Comparison of ENCODE assay signal across 1 cellular context in the genomic region with DNA sequence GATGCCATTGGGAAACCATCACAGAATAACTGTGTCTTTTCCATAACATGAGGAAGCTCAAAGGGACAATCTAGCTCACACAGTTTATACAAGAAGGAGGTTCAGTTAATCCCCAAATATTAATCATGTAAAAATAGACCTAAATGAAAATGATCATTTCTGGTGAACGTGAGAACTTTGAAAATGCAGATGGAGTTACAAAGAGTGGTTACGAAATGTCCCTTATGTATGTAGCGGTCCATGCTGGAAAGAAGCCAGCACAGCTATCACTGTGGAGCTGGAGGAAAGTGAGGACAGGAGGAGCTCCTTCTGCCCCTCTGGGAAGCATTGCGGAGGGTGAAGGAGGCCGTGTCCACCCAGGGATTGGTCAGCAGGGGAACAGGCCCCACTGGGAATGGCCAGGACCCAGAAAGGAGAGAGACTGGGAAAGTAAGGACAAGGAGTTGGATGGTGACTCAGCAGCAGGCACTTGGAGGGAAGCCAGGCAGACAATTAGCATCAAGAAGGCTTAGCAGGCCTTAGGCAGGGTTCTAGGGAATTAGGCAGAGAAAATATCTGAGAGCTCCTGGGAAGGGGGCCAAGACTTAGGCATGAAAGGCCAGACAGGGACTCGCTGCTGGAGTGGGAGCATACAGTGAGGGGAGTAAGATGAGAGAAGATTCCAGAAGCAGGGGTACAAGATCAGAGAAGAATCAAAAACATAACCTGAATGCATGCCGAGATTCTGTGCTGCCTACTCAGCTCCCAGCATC.
TF ChIP-seq lines count a peak whose summit lies in the region.

No MANE protein-coding gene starts in this region.

TF ChIP-seq in HEK293, 187 proteins besides CTCF, POLR2A, EP300 and RAD21 (continued from another document and continues in another):
- TF ChIP-seq ZNF24 (tag by site-specific recombination; IDR thresholded peaks at IDR 0.05) = no peak
- TF ChIP-seq, protein P1, sequence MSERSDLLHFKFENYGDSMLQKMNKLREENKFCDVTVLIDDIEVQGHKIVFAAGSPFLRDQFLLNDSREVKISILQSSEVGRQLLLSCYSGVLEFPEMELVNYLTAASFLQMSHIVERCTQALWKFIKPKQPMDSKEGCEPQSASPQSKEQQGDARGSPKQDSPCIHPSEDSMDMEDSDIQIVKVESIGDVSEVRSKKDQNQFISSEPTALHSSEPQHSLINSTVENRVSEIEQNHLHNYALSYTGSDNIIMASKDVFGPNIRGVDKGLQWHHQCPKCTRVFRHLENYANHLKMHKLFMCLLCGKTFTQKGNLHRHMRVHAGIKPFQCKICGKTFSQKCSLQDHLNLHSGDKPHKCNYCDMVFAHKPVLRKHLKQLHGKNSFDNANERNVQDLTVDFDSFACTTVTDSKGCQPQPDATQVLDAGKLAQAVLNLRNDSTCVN (tag by site-specific recombination; optimal IDR thresholded peaks at IDR 0.05) = no peak
- peak; percentile 86 for TF ChIP-seq PRDM1 (tag by site-specific recombination; IDR thresholded peaks at IDR 0.05)
- no peak for TF ChIP-seq ZNF549 (tag by site-specific recombination; IDR thresholded peaks at IDR 0.05)
- no peak for TF ChIP-seq BCL11B (tag by site-specific recombination; IDR thresholded peaks at IDR 0.05; ENCODE audit: low read depth)
- no peak for TF ChIP-seq ZSCAN23 (tag by site-specific recombination; IDR thresholded peaks at IDR 0.05)
- no peak for TF ChIP-seq ZNF140 (tag by site-specific recombination; IDR thresholded peaks at IDR 0.05)
- TF ChIP-seq, protein P2, sequence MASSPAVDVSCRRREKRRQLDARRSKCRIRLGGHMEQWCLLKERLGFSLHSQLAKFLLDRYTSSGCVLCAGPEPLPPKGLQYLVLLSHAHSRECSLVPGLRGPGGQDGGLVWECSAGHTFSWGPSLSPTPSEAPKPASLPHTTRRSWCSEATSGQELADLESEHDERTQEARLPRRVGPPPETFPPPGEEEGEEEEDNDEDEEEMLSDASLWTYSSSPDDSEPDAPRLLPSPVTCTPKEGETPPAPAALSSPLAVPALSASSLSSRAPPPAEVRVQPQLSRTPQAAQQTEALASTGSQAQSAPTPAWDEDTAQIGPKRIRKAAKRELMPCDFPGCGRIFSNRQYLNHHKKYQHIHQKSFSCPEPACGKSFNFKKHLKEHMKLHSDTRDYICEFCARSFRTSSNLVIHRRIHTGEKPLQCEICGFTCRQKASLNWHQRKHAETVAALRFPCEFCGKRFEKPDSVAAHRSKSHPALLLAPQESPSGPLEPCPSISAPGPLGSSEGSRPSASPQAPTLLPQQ (tag by site-specific recombination; IDR thresholded peaks at IDR 0.05) = peak; percentile 44; the same call in 1 of the 2 replicates
- no peak for TF ChIP-seq ZNF473 (tag by site-specific recombination; IDR thresholded peaks at IDR 0.05)
- TF ChIP-seq ZNF292 (tag by site-specific recombination; IDR thresholded peaks at IDR 0.05; ENCODE audit: borderline replicate concordance, low read depth) = no peak
- TF ChIP-seq ZNF155 (tag by site-specific recombination; IDR thresholded peaks at IDR 0.05) = no peak
- TF ChIP-seq ZXDB (tag by site-specific recombination; IDR thresholded peaks at IDR 0.05) = peak; percentile 63; the same call in 1 of the 2 replicates
- TF ChIP-seq ZNF530 (tag by site-specific recombination; IDR thresholded peaks at IDR 0.05; ENCODE audit: low read depth) = no peak
- no peak for TF ChIP-seq ZNF184 (tag by site-specific recombination; IDR thresholded peaks at IDR 0.05)
- TF ChIP-seq SP2 (tag by site-specific recombination; IDR thresholded peaks at IDR 0.05) = peak; percentile 14; the same call in 1 of the 2 replicates
- TF ChIP-seq GLI2 (tag by site-specific recombination; IDR thresholded peaks at IDR 0.05; ENCODE audit: borderline replicate concordance, low read depth) = no peak
- peak; percentile 19; the same call in 1 of the 2 replicates for TF ChIP-seq SP7 (tag by site-specific recombination; IDR thresholded peaks at IDR 0.05)
- no peak for TF ChIP-seq TRIM28 (IDR thresholded peaks at IDR 0.05; ENCODE audit: borderline replicate concordance, low read length)
- TF ChIP-seq ZNF350 (tag by site-specific recombination; IDR thresholded peaks at IDR 0.05) = no peak
- peak; percentile 90 for TF ChIP-seq ZBTB8A (tag by site-specific recombination; IDR thresholded peaks at IDR 0.05)
- TF ChIP-seq ZNF558 (tag by site-specific recombination; IDR thresholded peaks at IDR 0.05) = peak; percentile 47; the same call in 1 of the 2 replicates
- TF ChIP-seq EGR2 (tag by site-specific recombination; IDR thresholded peaks at IDR 0.05; ENCODE audit: low read depth) = no peak
- TF ChIP-seq ZNF621 (tag by site-specific recombination; IDR thresholded peaks at IDR 0.05) = no peak
- TF ChIP-seq FEZF1 (tag by site-specific recombination; IDR thresholded peaks at IDR 0.05) = peak; percentile 49; the same call in 1 of the 2 replicates
- TF ChIP-seq, protein P3, sequence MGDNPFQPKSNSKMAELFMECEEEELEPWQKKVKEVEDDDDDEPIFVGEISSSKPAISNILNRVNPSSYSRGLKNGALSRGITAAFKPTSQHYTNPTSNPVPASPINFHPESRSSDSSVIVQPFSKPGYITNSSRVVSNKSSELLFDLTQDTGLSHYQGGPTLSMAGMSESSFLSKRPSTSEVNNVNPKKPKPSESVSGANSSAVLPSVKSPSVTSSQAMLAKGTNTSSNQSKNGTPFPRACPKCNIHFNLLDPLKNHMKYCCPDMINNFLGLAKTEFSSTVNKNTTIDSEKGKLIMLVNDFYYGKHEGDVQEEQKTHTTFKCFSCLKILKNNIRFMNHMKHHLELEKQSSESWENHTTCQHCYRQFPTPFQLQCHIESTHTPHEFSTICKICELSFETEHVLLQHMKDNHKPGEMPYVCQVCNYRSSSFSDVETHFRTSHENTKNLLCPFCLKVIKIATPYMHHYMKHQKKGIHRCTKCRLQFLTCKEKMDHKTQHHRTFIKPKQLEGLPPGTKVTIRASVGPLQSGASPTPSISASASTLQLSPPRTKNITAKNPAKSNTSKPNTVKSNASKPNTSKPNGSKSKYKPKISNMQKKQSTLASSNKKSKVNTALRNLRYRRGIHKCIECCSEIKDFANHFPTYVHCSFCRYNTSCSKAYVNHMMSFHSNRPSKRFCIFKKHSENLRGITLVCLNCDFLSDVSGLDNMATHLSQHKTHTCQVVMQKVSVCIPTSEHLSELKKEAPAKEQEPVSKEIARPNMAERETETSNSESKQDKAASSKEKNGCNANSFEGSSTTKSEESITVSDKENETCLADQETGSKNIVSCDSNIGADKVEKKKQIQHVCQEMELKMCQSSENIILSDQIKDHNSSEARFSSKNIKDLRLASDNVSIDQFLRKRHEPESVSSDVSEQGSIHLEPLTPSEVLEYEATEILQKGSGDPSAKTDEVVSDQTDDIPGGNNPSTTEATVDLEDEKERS (tag by site-specific recombination; IDR thresholded peaks at IDR 0.05) = no peak
- no peak for TF ChIP-seq ZNF19 (tag by site-specific recombination; IDR thresholded peaks at IDR 0.05; ENCODE audit: low read depth)
- TF ChIP-seq, protein P4, sequence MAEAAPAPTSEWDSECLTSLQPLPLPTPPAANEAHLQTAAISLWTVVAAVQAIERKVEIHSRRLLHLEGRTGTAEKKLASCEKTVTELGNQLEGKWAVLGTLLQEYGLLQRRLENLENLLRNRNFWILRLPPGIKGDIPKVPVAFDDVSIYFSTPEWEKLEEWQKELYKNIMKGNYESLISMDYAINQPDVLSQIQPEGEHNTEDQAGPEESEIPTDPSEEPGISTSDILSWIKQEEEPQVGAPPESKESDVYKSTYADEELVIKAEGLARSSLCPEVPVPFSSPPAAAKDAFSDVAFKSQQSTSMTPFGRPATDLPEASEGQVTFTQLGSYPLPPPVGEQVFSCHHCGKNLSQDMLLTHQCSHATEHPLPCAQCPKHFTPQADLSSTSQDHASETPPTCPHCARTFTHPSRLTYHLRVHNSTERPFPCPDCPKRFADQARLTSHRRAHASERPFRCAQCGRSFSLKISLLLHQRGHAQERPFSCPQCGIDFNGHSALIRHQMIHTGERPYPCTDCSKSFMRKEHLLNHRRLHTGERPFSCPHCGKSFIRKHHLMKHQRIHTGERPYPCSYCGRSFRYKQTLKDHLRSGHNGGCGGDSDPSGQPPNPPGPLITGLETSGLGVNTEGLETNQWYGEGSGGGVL (tag by site-specific recombination; IDR thresholded peaks at IDR 0.05) = peak; percentile 71
- TF ChIP-seq ZNF560 (tag by site-specific recombination; IDR thresholded peaks at IDR 0.05; ENCODE audit: borderline replicate concordance) = no peak
- TF ChIP-seq, protein P5, sequence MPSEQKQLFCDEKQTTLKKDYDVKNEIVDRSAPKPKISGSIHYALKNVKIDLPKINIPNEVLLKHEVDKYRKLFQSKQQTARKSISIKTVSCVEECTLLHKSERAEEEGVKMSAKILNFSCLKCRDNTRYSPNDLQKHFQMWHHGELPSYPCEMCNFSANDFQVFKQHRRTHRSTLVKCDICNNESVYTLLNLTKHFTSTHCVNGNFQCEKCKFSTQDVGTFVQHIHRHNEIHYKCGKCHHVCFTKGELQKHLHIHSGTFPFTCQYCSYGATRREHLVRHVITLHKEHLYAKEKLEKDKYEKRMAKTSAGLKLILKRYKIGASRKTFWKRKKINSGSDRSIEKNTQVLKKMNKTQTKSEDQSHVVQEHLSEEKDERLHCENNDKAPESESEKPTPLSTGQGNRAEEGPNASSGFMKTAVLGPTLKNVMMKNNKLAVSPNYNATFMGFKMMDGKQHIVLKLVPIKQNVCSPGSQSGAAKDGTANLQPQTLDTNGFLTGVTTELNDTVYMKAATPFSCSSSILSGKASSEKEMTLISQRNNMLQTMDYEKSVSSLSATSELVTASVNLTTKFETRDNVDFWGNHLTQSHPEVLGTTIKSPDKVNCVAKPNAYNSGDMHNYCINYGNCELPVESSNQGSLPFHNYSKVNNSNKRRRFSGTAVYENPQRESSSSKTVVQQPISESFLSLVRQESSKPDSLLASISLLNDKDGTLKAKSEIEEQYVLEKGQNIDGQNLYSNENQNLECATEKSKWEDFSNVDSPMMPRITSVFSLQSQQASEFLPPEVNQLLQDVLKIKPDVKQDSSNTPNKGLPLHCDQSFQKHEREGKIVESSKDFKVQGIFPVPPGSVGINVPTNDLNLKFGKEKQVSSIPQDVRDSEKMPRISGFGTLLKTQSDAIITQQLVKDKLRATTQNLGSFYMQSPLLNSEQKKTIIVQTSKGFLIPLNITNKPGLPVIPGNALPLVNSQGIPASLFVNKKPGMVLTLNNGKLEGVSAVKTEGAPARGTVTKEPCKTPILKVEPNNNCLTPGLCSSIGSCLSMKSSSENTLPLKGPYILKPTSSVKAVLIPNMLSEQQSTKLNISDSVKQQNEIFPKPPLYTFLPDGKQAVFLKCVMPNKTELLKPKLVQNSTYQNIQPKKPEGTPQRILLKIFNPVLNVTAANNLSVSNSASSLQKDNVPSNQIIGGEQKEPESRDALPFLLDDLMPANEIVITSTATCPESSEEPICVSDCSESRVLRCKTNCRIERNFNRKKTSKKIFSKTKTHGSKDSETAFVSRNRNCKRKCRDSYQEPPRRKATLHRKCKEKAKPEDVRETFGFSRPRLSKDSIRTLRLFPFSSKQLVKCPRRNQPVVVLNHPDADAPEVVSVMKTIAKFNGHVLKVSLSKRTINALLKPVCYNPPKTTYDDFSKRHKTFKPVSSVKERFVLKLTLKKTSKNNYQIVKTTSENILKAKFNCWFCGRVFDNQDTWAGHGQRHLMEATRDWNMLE (tag by site-specific recombination; conservative IDR thresholded peaks at IDR 0.05; ENCODE audit: low read depth) = no peak
- TF ChIP-seq KLF9 (tag by site-specific recombination; IDR thresholded peaks at IDR 0.05; ENCODE audit: low read depth) = no peak
- TF ChIP-seq, protein P6, sequence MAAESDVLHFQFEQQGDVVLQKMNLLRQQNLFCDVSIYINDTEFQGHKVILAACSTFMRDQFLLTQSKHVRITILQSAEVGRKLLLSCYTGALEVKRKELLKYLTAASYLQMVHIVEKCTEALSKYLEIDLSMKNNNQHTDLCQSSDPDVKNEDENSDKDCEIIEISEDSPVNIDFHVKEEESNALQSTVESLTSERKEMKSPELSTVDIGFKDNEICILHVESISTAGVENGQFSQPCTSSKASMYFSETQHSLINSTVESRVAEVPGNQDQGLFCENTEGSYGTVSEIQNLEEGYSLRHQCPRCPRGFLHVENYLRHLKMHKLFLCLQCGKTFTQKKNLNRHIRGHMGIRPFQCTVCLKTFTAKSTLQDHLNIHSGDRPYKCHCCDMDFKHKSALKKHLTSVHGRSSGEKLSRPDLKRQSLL (tag by site-specific recombination; IDR thresholded peaks at IDR 0.05) = no peak
- no peak for TF ChIP-seq ZNF175 (tag by site-specific recombination; IDR thresholded peaks at IDR 0.05)
- TF ChIP-seq ZNF2 (tag by site-specific recombination; IDR thresholded peaks at IDR 0.05) = no peak
- TF ChIP-seq, protein P7, sequence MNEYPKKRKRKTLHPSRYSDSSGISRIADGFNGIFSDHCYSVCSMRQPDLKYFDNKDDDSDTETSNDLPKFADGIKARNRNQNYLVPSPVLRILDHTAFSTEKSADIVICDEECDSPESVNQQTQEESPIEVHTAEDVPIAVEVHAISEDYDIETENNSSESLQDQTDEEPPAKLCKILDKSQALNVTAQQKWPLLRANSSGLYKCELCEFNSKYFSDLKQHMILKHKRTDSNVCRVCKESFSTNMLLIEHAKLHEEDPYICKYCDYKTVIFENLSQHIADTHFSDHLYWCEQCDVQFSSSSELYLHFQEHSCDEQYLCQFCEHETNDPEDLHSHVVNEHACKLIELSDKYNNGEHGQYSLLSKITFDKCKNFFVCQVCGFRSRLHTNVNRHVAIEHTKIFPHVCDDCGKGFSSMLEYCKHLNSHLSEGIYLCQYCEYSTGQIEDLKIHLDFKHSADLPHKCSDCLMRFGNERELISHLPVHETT (tag by site-specific recombination; IDR thresholded peaks at IDR 0.05) = no peak
- no peak for TF ChIP-seq ZNF112 (tag by site-specific recombination; IDR thresholded peaks at IDR 0.05)
- TF ChIP-seq ZNF239 (tag by site-specific recombination; IDR thresholded peaks at IDR 0.05) = no peak
- no peak for TF ChIP-seq ZNF624 (tag by site-specific recombination; IDR thresholded peaks at IDR 0.05)
- no peak for TF ChIP-seq ZNF777 (tag by site-specific recombination; IDR thresholded peaks at IDR 0.05; ENCODE audit: borderline replicate concordance)
- no peak for TF ChIP-seq ZNF114 (tag by site-specific recombination; IDR thresholded peaks at IDR 0.05)
- no peak for TF ChIP-seq ZNF146 (tag by site-specific recombination; IDR thresholded peaks at IDR 0.05)
- TF ChIP-seq ZFP41 (tag by site-specific recombination; IDR thresholded peaks at IDR 0.05; ENCODE audit: borderline replicate concordance) = no peak
- TF ChIP-seq WT1 (tag by site-specific recombination; IDR thresholded peaks at IDR 0.05) = peak; percentile 25; the same call in 1 of the 2 replicates
- TF ChIP-seq ZNF658 (tag by site-specific recombination; IDR thresholded peaks at IDR 0.05) = no peak
